Comparison of ENCODE assay signal across 28 cellular contexts in genomic region chr7:23454880-23455526, GRCh38. TPM values are rescaled to one million over a fixed set of nuclear protein-coding genes. Genes with fewer than 3 reads are reported as not detected.
DNase-seq lines count a peak whose midpoint lies in the region; ATAC-seq and TF ChIP-seq lines count a peak whose summit lies in the region.
"Had no signal": no experiment of that assay in that cellular context is flagged by ENCODE, and none has a peak within 500 bp of the region (broad histone marks: within the 10 kb centered on the region; RNA-seq: fewer than 3 reads in every experiment).

No MANE protein-coding gene starts in this region.

- H3K4me1 ChIP-seq in SK-N-SH (ENCODE audit: control insufficient read depth in 1 of 2, insufficient read depth in 2 of 2, low read depth in 1 of 2, low read length in 1 of 2): peaks cover 0 to 2% of the 10 kb centered on the region in 2 experiments; a peak in 2 of 4 replicates
- H3K4me1 ChIP-seq: heart right ventricle, SJSA1 had no signal

- no peaks in the 10 kb centered on the region for H3K9me3 Mint-ChIP-seq in mesothelial cell of epicardium
- H3K9me3 Mint-ChIP-seq: activated naive CD4-positive, alpha-beta T cell treated with anti-CD3 and anti-CD28 coated beads for 36 hours; CD4-positive, alpha-beta T cell; natural killer cell treated with Interleukin-12 subunit alpha and Interleukin-12 subunit beta and Interleukin-15 and Interleukin-18, amount 100 ng/mL, for 72 hours; stimulated activated effector memory CD8-positive, alpha-beta T cell treated with anti-CD3 and anti-CD28 coated beads, Interleukin-12 subunit alpha, Interleukin-12 subunit beta, amount 100 ng/mL, for 72 hours had no signal

- peaks cover 21% of the 10 kb centered on the region for H3K4me1 Mint-ChIP-seq in mesothelial cell of epicardium
- H3K4me1 Mint-ChIP-seq: stimulated activated effector memory CD8-positive, alpha-beta T cell treated with anti-CD3 and anti-CD28 coated beads, Interleukin-12 subunit alpha, Interleukin-12 subunit beta, amount 100 ng/mL, for 72 hours had no signal

- TF ChIP-seq CTCF in SK-N-SH (IDR thresholded peaks at IDR 0.05) (no peak), WERI-Rb-1 (IDR thresholded peaks at IDR 0.05; ENCODE audit: low read depth, low read length) (no peak), mesothelial cell of epicardium (IDR thresholded peaks at IDR 0.05; ENCODE audit: unreplicated experiment) (no peak)

- no peak overlapping the region for H3K27ac ChIP-seq in SK-N-SH (ENCODE audit: low read depth in 2 of 2, low read length in 1 of 2)
- H3K27ac ChIP-seq in WERI-Rb-1: no peak overlapping the region
- H3K27ac ChIP-seq: A549, heart right ventricle, ovary, SJSA1 had no signal

- peaks cover 9% of the 10 kb centered on the region for H3K36me3 Mint-ChIP-seq in mesothelial cell of epicardium
- H3K36me3 Mint-ChIP-seq: natural killer cell treated with Interleukin-12 subunit alpha and Interleukin-12 subunit beta and Interleukin-15 and Interleukin-18, amount 100 ng/mL, for 72 hours; stimulated activated effector memory CD8-positive, alpha-beta T cell treated with anti-CD3 and anti-CD28 coated beads, Interleukin-12 subunit alpha, Interleukin-12 subunit beta, amount 100 ng/mL, for 72 hours had no signal

- H3K27me3 ChIP-seq in SK-N-SH (ENCODE audit: insufficient read depth): no peaks in the 10 kb centered on the region
- H3K27me3 ChIP-seq in WERI-Rb-1 (ENCODE audit: insufficient read depth, low read depth, severe bottlenecking): no peaks in the 10 kb centered on the region
- H3K27me3 ChIP-seq: ovary, SJSA1 had no signal

- H3K27ac Mint-ChIP-seq in mesothelial cell of epicardium: peak overlapping the region; percentile 10
- H3K27ac Mint-ChIP-seq: activated naive CD4-positive, alpha-beta T cell treated with anti-CD3 and anti-CD28 coated beads for 36 hours; CD4-positive, alpha-beta T cell; natural killer cell treated with Interleukin-12 subunit alpha and Interleukin-12 subunit beta and Interleukin-15 and Interleukin-18, amount 100 ng/mL, for 72 hours; stimulated activated effector memory CD8-positive, alpha-beta T cell treated with anti-CD3 and anti-CD28 coated beads, Interleukin-12 subunit alpha, Interleukin-12 subunit beta, amount 100 ng/mL, for 72 hours had no signal

- peaks cover 100% of the 10 kb centered on the region for H3K79me2 ChIP-seq in SK-N-SH (ENCODE audit: insufficient read depth)

- H3K9me2 ChIP-seq in SK-N-SH: no peaks in the 10 kb centered on the region

- H3K36me3 ChIP-seq in SK-N-SH (replicated peaks in 1 of 2; ENCODE audit: control insufficient read depth in 1 of 2, insufficient read depth in 2 of 2, low read length in 1 of 2) (peaks cover 4 to 34% of the 10 kb centered on the region in 2 experiments), WERI-Rb-1 (peaks cover 22% of the 10 kb centered on the region)
- H3K36me3 ChIP-seq: heart right ventricle, ovary had no signal

- H3F3A ChIP-seq in SK-N-SH (replicated peaks; ENCODE audit: insufficient read depth): peaks cover 4% of the 10 kb centered on the region

- no peak overlapping the region for H3K9ac ChIP-seq in SK-N-SH

- WGBS in SK-N-SH (ENCODE audit: low lambda C conversion rate): 98% methylated on average over 5 of the region's 5 CpGs

- H3K9me3 ChIP-seq in SK-N-SH: no peaks in the 10 kb centered on the region
- no peaks in the 10 kb centered on the region for H3K9me3 ChIP-seq in WERI-Rb-1 (ENCODE audit: severe bottlenecking)
- H3K9me3 ChIP-seq: A549, heart right ventricle, ovary, SJSA1 had no signal

- no peak overlapping the region for H3K4me2 ChIP-seq in SK-N-SH
- H3K4me2 ChIP-seq: A549 had no signal

- no peak overlapping the region for H2AFZ ChIP-seq in SK-N-SH (ENCODE audit: low read depth)

- H3K27me3 Mint-ChIP-seq in mesothelial cell of epicardium (ENCODE audit: low read depth): no peaks in the 10 kb centered on the region

- no peak overlapping the region for H3K4me3 ChIP-seq in SK-N-SH (ENCODE audit: low read depth in 2 of 2, low read length in 1 of 2)
- H3K4me3 ChIP-seq in WERI-Rb-1 (ENCODE audit: low read depth, low read length): no peak overlapping the region
- H3K4me3 ChIP-seq: A549, heart right ventricle, ovary, SJSA1 had no signal

- CTCF ChIA-PET in SK-N-SH (lab: Yijun Ruan, JAX): interaction anchor here (1.0 to 6.8 kb wide), 6 partner anchors 9 to 180 kb away, joined by 3 to 45 read pairs (median 8); partner anchors contain the start of gene IGF2BP3

- no peak for ATAC-seq in SK-N-SH treated with all-trans-retinoic acid at 6 μM for 48 hours
- no peak for ATAC-seq in HG02642 (IDR thresholded peaks at IDR 0.05; ENCODE audit: poor library complexity, unreplicated experiment)
- ATAC-seq: heart right ventricle; natural killer cell treated with Interleukin-12 subunit alpha and Interleukin-12 subunit beta and Interleukin-15 and Interleukin-18, amount 100 ng/mL, for 72 hours; right cardiac atrium; stimulated activated effector memory CD8-positive, alpha-beta T cell treated with anti-CD3 and anti-CD28 coated beads, Interleukin-12 subunit alpha, Interleukin-12 subunit beta, amount 100 ng/mL, for 72 hours had no signal

- DNase-seq in SK-N-SH (no peak), WERI-Rb-1 (peak; percentile 16), mesothelial cell of epicardium (ENCODE audit: low spot score in 2 of 2, unreplicated experiment in 2 of 2) (no peak), activated gamma-delta T cell (lab: John Stamatoyannopoulos, UW) (no peak), NCI-H1417 (lab: John Stamatoyannopoulos, UW) (no peak), anterior cingulate cortex (lab: John Stamatoyannopoulos, UW) (no peak)
- DNase-seq: activated CD4-positive, alpha-beta T cell treated with anti-CD3 and anti-CD28 coated beads, Interleukin-2, amount 50 U/mL, for 4 hours; activated naive CD4-positive, alpha-beta T cell treated with anti-CD3 and anti-CD28 coated beads for 36 hours; AML-193; CD4-positive, alpha-beta T cell; effector CD4-positive, alpha-beta T cell; H7; heart right ventricle; MV-4-11; NCI-H1694; NCI-H2171 treated with DMSO at 0.1 percent for 48 hours; NCI-H526; ovary; right cardiac atrium; stimulated activated CD4-positive, alpha-beta T cell treated with anti-CD3 and anti-CD28 coated beads, Interleukin-4, amount 100 ng/mL, for 24 hours; substantia nigra; T-helper 1 cell had no signal

- POLR2A ChIA-PET in SK-N-SH (lab: Yijun Ruan, JAX): interaction anchor here (1.3 kb wide), 1 partner anchor 8 kb away, joined by 4 read pairs; no protein-coding TSS in a partner anchor

- no peak for TF ChIP-seq EP300 in SK-N-SH (IDR thresholded peaks at IDR 0.05; ENCODE audit: borderline replicate concordance in 1 of 2, low read depth in 1 of 2, low read length in 1 of 2)

- TF ChIP-seq RAD21 in SK-N-SH (IDR thresholded peaks at IDR 0.05; ENCODE audit: low read length): no peak

- H3K4me3 Mint-ChIP-seq in mesothelial cell of epicardium: no peak overlapping the region
- H3K4me3 Mint-ChIP-seq: activated naive CD4-positive, alpha-beta T cell treated with anti-CD3 and anti-CD28 coated beads for 36 hours; CD4-positive, alpha-beta T cell; natural killer cell treated with Interleukin-12 subunit alpha and Interleukin-12 subunit beta and Interleukin-15 and Interleukin-18, amount 100 ng/mL, for 72 hours; stimulated activated effector memory CD8-positive, alpha-beta T cell treated with anti-CD3 and anti-CD28 coated beads, Interleukin-12 subunit alpha, Interleukin-12 subunit beta, amount 100 ng/mL, for 72 hours had no signal

- H4K20me1 ChIP-seq in SK-N-SH (ENCODE audit: insufficient read depth): peaks cover 97% of the 10 kb centered on the region

TF ChIP-seq in SK-N-SH treated with all-trans-retinoic acid at 6 μM for 48 hours, 23 proteins besides CTCF, POLR2A, EP300 and RAD21:
- TF ChIP-seq ZNF70 (CRISPR knock-in tag; IDR thresholded peaks at IDR 0.05) (peak; percentile 69; the same call in 1 of the 2 replicates), ZC3H10 (CRISPR knock-in tag; IDR thresholded peaks at IDR 0.05) (no peak), ZFP3 (CRISPR knock-in tag; IDR thresholded peaks at IDR 0.05) (no peak), ARNTL (CRISPR knock-in tag; IDR thresholded peaks at IDR 0.05; ENCODE audit: borderline replicate concordance, low read depth) (no peak), RARB (CRISPR knock-in tag; IDR thresholded peaks at IDR 0.05) (no peak)

TF ChIP-seq in SK-N-SH, 30 proteins besides CTCF, POLR2A, EP300 and RAD21:
- TF ChIP-seq SIN3A (IDR thresholded peaks at IDR 0.05; ENCODE audit: borderline replicate concordance, low read depth, low read length) (no peak), MEF2A (IDR thresholded peaks at IDR 0.05; ENCODE audit: borderline replicate concordance, low read depth) (no peak), TCF12 (IDR thresholded peaks at IDR 0.05) (no peak), GATA2 (CRISPR knock-in tag; IDR thresholded peaks at IDR 0.05) (no peak), FOSL2 (IDR thresholded peaks at IDR 0.05; ENCODE audit: borderline replicate concordance, low read depth) (no peak), YY1 (IDR thresholded peaks at IDR 0.05; ENCODE audit: low read depth) (no peak), CHD2 (IDR thresholded peaks at IDR 0.05; ENCODE audit: low read length, partially characterized antibody) (no peak)
- TF ChIP-seq, protein P1, sequence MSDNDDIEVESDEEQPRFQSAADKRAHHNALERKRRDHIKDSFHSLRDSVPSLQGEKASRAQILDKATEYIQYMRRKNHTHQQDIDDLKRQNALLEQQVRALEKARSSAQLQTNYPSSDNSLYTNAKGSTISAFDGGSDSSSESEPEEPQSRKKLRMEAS (IDR thresholded peaks at IDR 0.05; ENCODE audit: low read depth): no peak
- TF ChIP-seq, protein P2, sequence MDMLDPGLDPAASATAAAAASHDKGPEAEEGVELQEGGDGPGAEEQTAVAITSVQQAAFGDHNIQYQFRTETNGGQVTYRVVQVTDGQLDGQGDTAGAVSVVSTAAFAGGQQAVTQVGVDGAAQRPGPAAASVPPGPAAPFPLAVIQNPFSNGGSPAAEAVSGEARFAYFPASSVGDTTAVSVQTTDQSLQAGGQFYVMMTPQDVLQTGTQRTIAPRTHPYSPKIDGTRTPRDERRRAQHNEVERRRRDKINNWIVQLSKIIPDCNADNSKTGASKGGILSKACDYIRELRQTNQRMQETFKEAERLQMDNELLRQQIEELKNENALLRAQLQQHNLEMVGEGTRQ (IDR thresholded peaks at IDR 0.05; ENCODE audit: borderline replicate concordance, low read depth, low read length): no peak

RNA-seq across cellular contexts. Expression of gene IGF2BP3, which starts 15.3 kb away (rescaled TPM):
- polyA plus RNA-seq in SK-N-SH (2012; rRNA removed): 34.4 and 46.5 TPM in 2 replicates
- polyA plus RNA-seq in SK-N-SH (2012; cell fraction: cytosol; rRNA removed): 36.8 and 46.3 TPM in 2 replicates
- polyA plus RNA-seq in SK-N-SH (2012; cell fraction: nucleus; rRNA removed): 99.6 and 114 TPM in 2 replicates
- total RNA-seq in mesothelial cell of epicardium: 84.3 to 91.3 TPM (median 89.1 TPM) in 3 replicates
- total RNA-seq: CD4-positive, alpha-beta T cell had no signal
